ENCODE assay signal across 32 cellular contexts in the genomic region with DNA sequence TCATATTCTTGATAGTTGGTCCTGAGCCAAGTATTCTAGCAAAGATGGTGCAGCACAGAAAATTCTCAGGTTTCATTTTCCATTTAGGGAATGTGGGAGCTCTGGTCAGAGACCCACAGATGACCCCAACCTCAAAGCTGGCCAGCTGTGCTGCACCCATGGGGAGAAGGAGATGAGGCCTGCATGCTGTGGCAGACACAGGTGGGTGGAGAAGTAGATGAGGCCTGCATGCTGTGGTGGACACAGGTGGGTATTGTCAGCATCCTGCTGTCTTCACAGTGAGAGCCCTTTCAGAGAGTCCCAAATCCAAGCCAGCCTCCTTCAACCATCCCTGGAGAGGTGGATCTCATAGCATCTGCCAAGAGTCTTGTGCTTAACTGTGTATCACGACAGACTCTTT.
"Had no signal": no experiment of that assay in that cellular context is flagged by ENCODE, and none has a peak within 500 bp of the region (broad histone marks: within the 10 kb centered on the region; RNA-seq: fewer than 3 reads in every experiment).

No MANE protein-coding gene starts in this region.

- H3K9ac ChIP-seq: neural progenitor cell had no signal

- H3K9me3 ChIP-seq: colonic mucosa, gastroesophageal sphincter, heart left ventricle, mucosa of descending colon, prostate gland, right atrium auricular region, testis, tibial artery had no signal

- H2AFZ ChIP-seq: hepatocyte, neural progenitor cell had no signal

- H3K4me1 ChIP-seq: colonic mucosa, foreskin keratinocyte, gastroesophageal sphincter, heart left ventricle, neural progenitor cell, prostate gland, right atrium auricular region, testis, tibial artery had no signal

- H3K36me3 ChIP-seq: colonic mucosa, gastroesophageal sphincter, heart left ventricle, neural progenitor cell, prostate gland, right atrium auricular region, tibial artery had no signal

- H3K27me3 ChIP-seq: colonic mucosa, foreskin keratinocyte, hepatocyte, neural progenitor cell, right atrium auricular region, testis, tibial artery had no signal

- H3K36me3 Mint-ChIP-seq: memory B cell; mesothelial cell of epicardium; naive B cell; neural progenitor cell; stimulated activated effector memory CD8-positive, alpha-beta T cell treated with anti-CD3 and anti-CD28 coated beads, Interleukin-12 subunit alpha, Interleukin-12 subunit beta, amount 100 ng/mL, for 72 hours; type B pancreatic cell had no signal

- DNase-seq: colonic mucosa; effector CD8-positive, alpha-beta T cell; endodermal cell; foreskin keratinocyte; heart left ventricle; kidney; mucosa of descending colon; naive B cell; stimulated activated CD4-positive, alpha-beta T cell treated with anti-CD3 and anti-CD28 coated beads, Interleukin-12 subunit alpha, Interleukin-12 subunit beta, amount 100 ng/mL, for 4 hours; stimulated activated CD4-positive, alpha-beta T cell treated with anti-CD3 and anti-CD28 coated beads, Interleukin-1b, Interleukin-23, amount 100 ng/mL, for 48 hours; stimulated activated CD4-positive, alpha-beta T cell treated with anti-CD3 and anti-CD28 coated beads, Interleukin-4, amount 100 ng/mL, for 1 hour; stimulated activated naive CD8-positive, alpha-beta T cell treated with anti-CD3 and anti-CD28 coated beads, Interleukin-15, Interleukin-2, amounts not matched to agents 100 U/mL and 50 U/mL, for 24 hours; substantia nigra; testis; tibial artery had no signal

- H3K27me3 Mint-ChIP-seq: dendritic cell treated with granulocyte-macrophage colony-stimulating factor and Interleukin-4, amounts not matched to agents 40 ng/mL and 50 ng/mL, for 4 days; naive B cell had no signal

- H3K4me3 Mint-ChIP-seq: dendritic cell treated with granulocyte-macrophage colony-stimulating factor and Interleukin-4, amounts not matched to agents 40 ng/mL and 50 ng/mL, for 4 days; endodermal cell; memory B cell; mesothelial cell of epicardium; naive B cell; nephron; neural progenitor cell; stimulated activated effector memory CD8-positive, alpha-beta T cell treated with anti-CD3 and anti-CD28 coated beads, Interleukin-12 subunit alpha, Interleukin-12 subunit beta, amount 100 ng/mL, for 72 hours; type B pancreatic cell had no signal

- H3K27ac ChIP-seq: colonic mucosa, epithelial cell of prostate, foreskin keratinocyte, gastroesophageal sphincter, heart left ventricle, hepatocyte, neural progenitor cell, prostate gland, right atrium auricular region, testis, tibial artery had no signal

- H3K9me3 Mint-ChIP-seq: endodermal cell, nephron, neural progenitor cell, type B pancreatic cell had no signal

- H3K4me1 Mint-ChIP-seq: mesothelial cell of epicardium; naive B cell; neural progenitor cell; stimulated activated effector memory CD8-positive, alpha-beta T cell treated with anti-CD3 and anti-CD28 coated beads, Interleukin-12 subunit alpha, Interleukin-12 subunit beta, amount 100 ng/mL, for 72 hours had no signal

- ATAC-seq: esophagus mucosa; foreskin keratinocyte; gastroesophageal sphincter; heart left ventricle; left lobe of liver; mucosa of descending colon; sciatic nerve; stimulated activated effector memory CD8-positive, alpha-beta T cell treated with anti-CD3 and anti-CD28 coated beads, Interleukin-12 subunit alpha, Interleukin-12 subunit beta, amount 100 ng/mL, for 72 hours; stimulated activated naive CD8-positive, alpha-beta T cell treated with anti-CD3 and anti-CD28 coated beads, Interleukin-15, Interleukin-2, amounts not matched to agents 100 U/mL and 50 U/mL, for 24 hours had no signal

- H3K4me3 ChIP-seq: colonic mucosa, gastroesophageal sphincter, heart left ventricle, hepatocyte, lung, mucosa of descending colon, neural progenitor cell, prostate gland, right atrium auricular region, smooth muscle cell, testis, tibial artery had no signal

- H3K27ac Mint-ChIP-seq: dendritic cell treated with granulocyte-macrophage colony-stimulating factor and Interleukin-4, amounts not matched to agents 40 ng/mL and 50 ng/mL, for 4 days; endodermal cell; memory B cell; mesothelial cell of epicardium; naive B cell; nephron; neural progenitor cell; stimulated activated effector memory CD8-positive, alpha-beta T cell treated with anti-CD3 and anti-CD28 coated beads, Interleukin-12 subunit alpha, Interleukin-12 subunit beta, amount 100 ng/mL, for 72 hours; type B pancreatic cell had no signal

- H3K4me2 ChIP-seq: hepatocyte, neural progenitor cell, smooth muscle cell had no signal

- H3K79me2 ChIP-seq: hepatocyte had no signal
